In genomic region chr10:62839595-62839994, GRCh38 we compare ENCODE assay signal across 14 cellular contexts.
"Had no signal": no experiment of that assay in that cellular context is flagged by ENCODE, and none has a peak within 500 bp of the region (broad histone marks: within the 10 kb centered on the region; RNA-seq: fewer than 3 reads in every experiment).

No MANE protein-coding gene starts in this region.

- H3K9me3 Mint-ChIP-seq: activated B cell treated with CpG ODN at 0.5 μM for 24 hours, nephron had no signal

- ATAC-seq: psoas muscle, right lobe of liver had no signal

- H3K27me3 Mint-ChIP-seq: activated B cell treated with CpG ODN at 0.5 μM for 24 hours had no signal

- DNase-seq: activated B cell treated with CpG ODN at 0.5 μM for 24 hours; activated effector memory CD4-positive, alpha-beta T cell treated with anti-CD3 and anti-CD28 coated beads, Interleukin-2, amount 50 U/mL, for 16 hours; activated naive CD8-positive, alpha-beta T cell treated with anti-CD3 and anti-CD28 coated beads, Interleukin-2, amount 10 ng/mL, durations not matched to agents 7 days and 5 days; aorta; dorsolateral prefrontal cortex; kidney; mesendoderm; psoas muscle; right lobe of liver; stimulated activated CD4-positive, alpha-beta T cell treated with anti-CD3 and anti-CD28 coated beads, Interleukin-2, amount 100 ng/mL, for 24 hours; stomach had no signal

- H3K27ac ChIP-seq: breast epithelium, dorsolateral prefrontal cortex, hepatocyte, psoas muscle, right lobe of liver, stomach had no signal

- H3K4me3 Mint-ChIP-seq: activated B cell treated with CpG ODN at 0.5 μM for 24 hours; activated naive CD8-positive, alpha-beta T cell treated with anti-CD3 and anti-CD28 coated beads, Interleukin-2, amount 10 ng/mL, durations not matched to agents 7 days and 5 days; nephron had no signal

- H3K4me1 Mint-ChIP-seq: activated B cell treated with CpG ODN at 0.5 μM for 24 hours, nephron had no signal

- H3K27ac Mint-ChIP-seq: activated B cell treated with CpG ODN at 0.5 μM for 24 hours; activated naive CD8-positive, alpha-beta T cell treated with anti-CD3 and anti-CD28 coated beads, Interleukin-2, amount 10 ng/mL, durations not matched to agents 7 days and 5 days; nephron had no signal

- H3K36me3 Mint-ChIP-seq: activated naive CD8-positive, alpha-beta T cell treated with anti-CD3 and anti-CD28 coated beads, Interleukin-2, amount 10 ng/mL, durations not matched to agents 7 days and 5 days had no signal
